Comparison of ENCODE assay signal across 1 cellular context in genomic region chr1:156692958-156693857, GRCh38.
TF ChIP-seq lines count a peak whose summit lies in the region.

No MANE protein-coding gene starts in this region.

TF ChIP-seq in K562, 482 proteins besides CTCF, POLR2A, EP300 and RAD21 (continued from another document and continues in another):
- TF ChIP-seq HIVEP1 (CRISPR knock-in tag; IDR thresholded peaks at IDR 0.05) (no peak), DPF2 (IDR thresholded peaks at IDR 0.05) (peak; percentile 93), GTF2A2 (tag; IDR thresholded peaks at IDR 0.05) (no peak), ZNF445 (CRISPR knock-in tag; IDR thresholded peaks at IDR 0.05; ENCODE audit: low read depth) (no peak), NFE2L1 (tag; IDR thresholded peaks at IDR 0.05; ENCODE audit: borderline replicate concordance, low read depth) (no peak), ELF1 (tag; IDR thresholded peaks at IDR 0.05) (no peak), SIN3A (IDR thresholded peaks at IDR 0.05; ENCODE audit: borderline replicate concordance in 2 of 2, control insufficient read depth in 1 of 2, low read depth in 2 of 2, low read length in 2 of 2) (0 out of 4 replicates have a peak, but pooled peaks of 1 of the 2 experiments have one; percentile 39), AFF1 (IDR thresholded peaks at IDR 0.05; ENCODE audit: low read depth in 1 of 2, partially characterized antibody in 2 of 2) (peak; percentile 37 to 42), ETS2 (tag; IDR thresholded peaks at IDR 0.05; ENCODE audit: borderline replicate concordance, poor library complexity, severe bottlenecking) (no peak), TRIM24 (IDR thresholded peaks at IDR 0.05) (peak in 1 of 2 experiments; percentile 11; a peak in 3 of 4 replicates), CREB3L1 (IDR thresholded peaks at IDR 0.05; ENCODE audit: borderline replicate concordance, low read depth) (no peak), GTF2B (IDR thresholded peaks at IDR 0.05; ENCODE audit: extremely low read depth, insufficient read length) (no peak), ZNF407 (IDR thresholded peaks at IDR 0.05; ENCODE audit: low read depth) (peak; percentile 47; the same call in 1 of the 2 replicates), ZNF740 (CRISPR knock-in tag; IDR thresholded peaks at IDR 0.05) (peak; percentile 71; the same call in 1 of the 2 replicates), ZNF740 (tag; IDR thresholded peaks at IDR 0.05) (peak in 1 of 2 experiments; percentile 61; a peak in 1 of 4 replicates), KLF10 (CRISPR knock-in tag; IDR thresholded peaks at IDR 0.05) (no peak), POLR2H (tag; IDR thresholded peaks at IDR 0.05; ENCODE audit: low read depth) (no peak), ZNF551 (CRISPR knock-in tag; IDR thresholded peaks at IDR 0.05) (no peak), DNMT1 (IDR thresholded peaks at IDR 0.05) (no peak), ZNF311 (CRISPR knock-in tag; IDR thresholded peaks at IDR 0.05) (no peak), ZNF431 (CRISPR knock-in tag; IDR thresholded peaks at IDR 0.05) (peak; percentile 50; the same call in 1 of the 2 replicates)
- TF ChIP-seq, protein P1, sequence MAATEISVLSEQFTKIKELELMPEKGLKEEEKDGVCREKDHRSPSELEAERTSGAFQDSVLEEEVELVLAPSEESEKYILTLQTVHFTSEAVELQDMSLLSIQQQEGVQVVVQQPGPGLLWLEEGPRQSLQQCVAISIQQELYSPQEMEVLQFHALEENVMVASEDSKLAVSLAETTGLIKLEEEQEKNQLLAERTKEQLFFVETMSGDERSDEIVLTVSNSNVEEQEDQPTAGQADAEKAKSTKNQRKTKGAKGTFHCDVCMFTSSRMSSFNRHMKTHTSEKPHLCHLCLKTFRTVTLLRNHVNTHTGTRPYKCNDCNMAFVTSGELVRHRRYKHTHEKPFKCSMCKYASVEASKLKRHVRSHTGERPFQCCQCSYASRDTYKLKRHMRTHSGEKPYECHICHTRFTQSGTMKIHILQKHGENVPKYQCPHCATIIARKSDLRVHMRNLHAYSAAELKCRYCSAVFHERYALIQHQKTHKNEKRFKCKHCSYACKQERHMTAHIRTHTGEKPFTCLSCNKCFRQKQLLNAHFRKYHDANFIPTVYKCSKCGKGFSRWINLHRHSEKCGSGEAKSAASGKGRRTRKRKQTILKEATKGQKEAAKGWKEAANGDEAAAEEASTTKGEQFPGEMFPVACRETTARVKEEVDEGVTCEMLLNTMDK (IDR thresholded peaks at IDR 0.05; ENCODE audit: borderline replicate concordance, insufficient read depth, low read depth, low read length, poor library complexity, severe bottlenecking), result no peak
- TF ChIP-seq, protein P2, sequence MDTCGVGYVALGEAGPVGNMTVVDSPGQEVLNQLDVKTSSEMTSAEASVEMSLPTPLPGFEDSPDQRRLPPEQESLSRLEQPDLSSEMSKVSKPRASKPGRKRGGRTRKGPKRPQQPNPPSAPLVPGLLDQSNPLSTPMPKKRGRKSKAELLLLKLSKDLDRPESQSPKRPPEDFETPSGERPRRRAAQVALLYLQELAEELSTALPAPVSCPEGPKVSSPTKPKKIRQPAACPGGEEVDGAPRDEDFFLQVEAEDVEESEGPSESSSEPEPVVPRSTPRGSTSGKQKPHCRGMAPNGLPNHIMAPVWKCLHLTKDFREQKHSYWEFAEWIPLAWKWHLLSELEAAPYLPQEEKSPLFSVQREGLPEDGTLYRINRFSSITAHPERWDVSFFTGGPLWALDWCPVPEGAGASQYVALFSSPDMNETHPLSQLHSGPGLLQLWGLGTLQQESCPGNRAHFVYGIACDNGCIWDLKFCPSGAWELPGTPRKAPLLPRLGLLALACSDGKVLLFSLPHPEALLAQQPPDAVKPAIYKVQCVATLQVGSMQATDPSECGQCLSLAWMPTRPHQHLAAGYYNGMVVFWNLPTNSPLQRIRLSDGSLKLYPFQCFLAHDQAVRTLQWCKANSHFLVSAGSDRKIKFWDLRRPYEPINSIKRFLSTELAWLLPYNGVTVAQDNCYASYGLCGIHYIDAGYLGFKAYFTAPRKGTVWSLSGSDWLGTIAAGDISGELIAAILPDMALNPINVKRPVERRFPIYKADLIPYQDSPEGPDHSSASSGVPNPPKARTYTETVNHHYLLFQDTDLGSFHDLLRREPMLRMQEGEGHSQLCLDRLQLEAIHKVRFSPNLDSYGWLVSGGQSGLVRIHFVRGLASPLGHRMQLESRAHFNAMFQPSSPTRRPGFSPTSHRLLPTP (IDR thresholded peaks at IDR 0.05; ENCODE audit: borderline replicate concordance, extremely low read depth, insufficient read length), result no peak
- TF ChIP-seq, protein P3, sequence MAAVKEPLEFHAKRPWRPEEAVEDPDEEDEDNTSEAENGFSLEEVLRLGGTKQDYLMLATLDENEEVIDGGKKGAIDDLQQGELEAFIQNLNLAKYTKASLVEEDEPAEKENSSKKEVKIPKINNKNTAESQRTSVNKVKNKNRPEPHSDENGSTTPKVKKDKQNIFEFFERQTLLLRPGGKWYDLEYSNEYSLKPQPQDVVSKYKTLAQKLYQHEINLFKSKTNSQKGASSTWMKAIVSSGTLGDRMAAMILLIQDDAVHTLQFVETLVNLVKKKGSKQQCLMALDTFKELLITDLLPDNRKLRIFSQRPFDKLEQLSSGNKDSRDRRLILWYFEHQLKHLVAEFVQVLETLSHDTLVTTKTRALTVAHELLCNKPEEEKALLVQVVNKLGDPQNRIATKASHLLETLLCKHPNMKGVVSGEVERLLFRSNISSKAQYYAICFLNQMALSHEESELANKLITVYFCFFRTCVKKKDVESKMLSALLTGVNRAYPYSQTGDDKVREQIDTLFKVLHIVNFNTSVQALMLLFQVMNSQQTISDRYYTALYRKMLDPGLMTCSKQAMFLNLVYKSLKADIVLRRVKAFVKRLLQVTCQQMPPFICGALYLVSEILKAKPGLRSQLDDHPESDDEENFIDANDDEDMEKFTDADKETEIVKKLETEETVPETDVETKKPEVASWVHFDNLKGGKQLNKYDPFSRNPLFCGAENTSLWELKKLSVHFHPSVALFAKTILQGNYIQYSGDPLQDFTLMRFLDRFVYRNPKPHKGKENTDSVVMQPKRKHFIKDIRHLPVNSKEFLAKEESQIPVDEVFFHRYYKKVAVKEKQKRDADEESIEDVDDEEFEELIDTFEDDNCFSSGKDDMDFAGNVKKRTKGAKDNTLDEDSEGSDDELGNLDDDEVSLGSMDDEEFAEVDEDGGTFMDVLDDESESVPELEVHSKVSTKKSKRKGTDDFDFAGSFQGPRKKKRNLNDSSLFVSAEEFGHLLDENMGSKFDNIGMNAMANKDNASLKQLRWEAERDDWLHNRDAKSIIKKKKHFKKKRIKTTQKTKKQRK (IDR thresholded peaks at IDR 0.05; ENCODE audit: borderline replicate concordance, low read depth, low read length), result no peak
